Comparison of ENCODE assay signal across 1 cellular context in genomic region chr10:71796749-71797405, GRCh38.
TF ChIP-seq lines count a peak whose summit lies in the region.

No MANE protein-coding gene starts in this region.

TF ChIP-seq in K562, 482 proteins besides CTCF, POLR2A, EP300 and RAD21 (continued from another document):
- no peak for TF ChIP-seq GTF3C2 (IDR thresholded peaks at IDR 0.05; ENCODE audit: borderline replicate concordance, extremely low read depth, insufficient read length)
- peak; percentile 95 for TF ChIP-seq PKNOX1 (IDR thresholded peaks at IDR 0.05)
- no peak for TF ChIP-seq RREB1 (CRISPR knock-in tag; IDR thresholded peaks at IDR 0.05)
- no peak for TF ChIP-seq ZNF445 (CRISPR knock-in tag; IDR thresholded peaks at IDR 0.05; ENCODE audit: low read depth)
- no peak for TF ChIP-seq TRIM28 (IDR thresholded peaks at IDR 0.05)
- no peak for TF ChIP-seq BDP1 (IDR thresholded peaks at IDR 0.05; ENCODE audit: insufficient read depth, insufficient read length)
- TF ChIP-seq MEF2D (tag; conservative IDR thresholded peaks at IDR 0.05; ENCODE audit: low read depth): no peak
- TF ChIP-seq KDM5B (IDR thresholded peaks at IDR 0.05; ENCODE audit: insufficient replicate concordance, low read depth, low read length): no peak
- no peak for TF ChIP-seq RNF2 (IDR thresholded peaks at IDR 0.05)
- TF ChIP-seq ARID4B (CRISPR knock-in tag; IDR thresholded peaks at IDR 0.05): no peak
- no peak for TF ChIP-seq STAT5B (CRISPR knock-in tag; IDR thresholded peaks at IDR 0.05)
- TF ChIP-seq PTTG1 (tag; IDR thresholded peaks at IDR 0.05; ENCODE audit: low read depth): no peak
- no peak for TF ChIP-seq MED1 (CRISPR knock-in tag; IDR thresholded peaks at IDR 0.05; ENCODE audit: borderline replicate concordance)
- TF ChIP-seq NFIC (IDR thresholded peaks at IDR 0.05): 0 out of 2 replicates have a peak, but pooled peaks have one; percentile 13
- TF ChIP-seq USF2 (CRISPR knock-in tag; IDR thresholded peaks at IDR 0.05): peak; percentile 66
